In the genomic region with DNA sequence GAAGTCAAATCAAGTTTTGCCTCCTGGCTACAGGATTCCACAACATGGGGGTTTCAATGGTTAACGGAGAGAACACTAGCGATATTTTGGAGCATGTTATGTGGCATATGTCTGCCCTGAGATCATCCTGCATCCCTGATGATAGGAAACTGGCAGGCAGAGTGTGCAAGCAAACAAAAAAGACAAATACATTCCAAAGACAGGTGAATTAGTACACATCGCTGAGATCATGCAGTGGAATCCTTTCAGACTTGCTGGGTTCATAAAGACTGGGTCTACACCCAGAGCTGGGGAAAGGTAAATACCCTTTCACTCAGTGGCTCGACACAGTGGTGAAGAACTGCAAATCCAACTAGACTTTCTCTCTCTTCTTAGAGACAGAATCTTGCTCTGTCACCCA, we compare ENCODE assay signal across 26 cellular contexts.
"Had no signal": no experiment of that assay in that cellular context is flagged by ENCODE, and none has a peak within 500 bp of the region (broad histone marks: within the 10 kb centered on the region; RNA-seq: fewer than 3 reads in every experiment).

No MANE protein-coding gene starts in this region.

- H3K36me3 ChIP-seq: brain microvascular endothelial cell, cardiac muscle cell, colonic mucosa, MG63 had no signal

- H3K27me3 ChIP-seq: brain microvascular endothelial cell, cardiac muscle cell, colonic mucosa, MG63 had no signal

- H3K27ac ChIP-seq: brain microvascular endothelial cell, cardiac muscle cell, colonic mucosa, KMS-11, VCaP had no signal

- H3K9me3 ChIP-seq: colonic mucosa, MG63 had no signal

- H3K4me3 ChIP-seq: cardiac muscle cell, colonic mucosa, MG63 had no signal

- H3K4me3 Mint-ChIP-seq: activated CD4-positive, alpha-beta memory T cell treated with anti-CD3 and anti-CD28 coated beads for 36 hours; activated CD4-positive, alpha-beta T cell treated with anti-CD3 and anti-CD28 coated beads, Interleukin-2, amount 10 ng/mL, durations not matched to agents 7 days and 5 days; activated naive CD4-positive, alpha-beta T cell treated with anti-CD3 and anti-CD28 coated beads, Interleukin-2, amount 10 ng/mL, durations not matched to agents 7 days and 5 days; activated naive CD8-positive, alpha-beta T cell treated with anti-CD3 and anti-CD28 coated beads for 36 hours; T-helper 17 cell had no signal

- H3K9me3 Mint-ChIP-seq: activated CD4-positive, alpha-beta memory T cell treated with anti-CD3 and anti-CD28 coated beads for 36 hours; activated CD4-positive, alpha-beta T cell treated with anti-CD3 and anti-CD28 coated beads, Interleukin-2, amount 10 ng/mL, durations not matched to agents 7 days and 5 days; activated naive CD4-positive, alpha-beta T cell treated with anti-CD3 and anti-CD28 coated beads, Interleukin-2, amount 10 ng/mL, durations not matched to agents 7 days and 5 days; activated naive CD8-positive, alpha-beta T cell treated with anti-CD3 and anti-CD28 coated beads for 36 hours; activated T-helper 2 cell treated with anti-CD3 and anti-CD28 coated beads, Interferon-gamma antibody, Interleukin-2, Interleukin-4, amounts not matched to agents 10 μg/mL and 5 μg/mL and 100 μg/mL, durations not matched to agents 14 hours and 24 hours and 36 hours had no signal

- H3K36me3 Mint-ChIP-seq: activated CD4-positive, alpha-beta memory T cell treated with anti-CD3 and anti-CD28 coated beads for 36 hours; activated naive CD4-positive, alpha-beta T cell treated with anti-CD3 and anti-CD28 coated beads, Interleukin-2, amount 10 ng/mL, durations not matched to agents 7 days and 5 days; activated naive CD8-positive, alpha-beta T cell treated with anti-CD3 and anti-CD28 coated beads for 36 hours had no signal

- FAIRE-seq: TTC549 had no signal

- ATAC-seq: T-helper 17 cell had no signal

- H3K4me2 ChIP-seq: KMS-11 had no signal

- DNase-seq: activated CD4-positive, alpha-beta memory T cell treated with anti-CD3 and anti-CD28 coated beads for 36 hours; activated CD4-positive, alpha-beta T cell treated with anti-CD3 and anti-CD28 coated beads, Interleukin-2, amount 10 ng/mL, durations not matched to agents 7 days and 5 days; activated CD4-positive, CD25-positive, alpha-beta regulatory T cell; activated gamma-delta T cell treated with Interleukin-2 at 50 U/mL for 16 hours; activated naive CD4-positive, alpha-beta T cell treated with anti-CD3 and anti-CD28 coated beads, Interleukin-2, amount 10 ng/mL, durations not matched to agents 7 days and 5 days; activated naive CD8-positive, alpha-beta T cell treated with anti-CD3 and anti-CD28 coated beads for 36 hours; activated T-cell treated with anti-CD3 and anti-CD28 coated beads for 4 hours; activated T-cell treated with anti-CD3 and anti-CD28 coated beads, Interleukin-2, amount 50 U/mL, for 48 hours; brain microvascular endothelial cell; cerebellar nuclear complex; colonic mucosa; MG63; NCI-H1105 treated with DMSO at 0.1 percent for 48 hours; NCI-H1436 treated with DMSO at 0.1 percent for 48 hours; NCI-H187; NCI-H2081; NCI-H526; NCI-H774; SHP77 treated with DMSO at 0.1 percent for 48 hours; T-helper 17 cell; T-helper 9 cell had no signal

- H3K27ac Mint-ChIP-seq: activated CD4-positive, alpha-beta memory T cell treated with anti-CD3 and anti-CD28 coated beads for 36 hours; activated CD4-positive, alpha-beta T cell treated with anti-CD3 and anti-CD28 coated beads, Interleukin-2, amount 10 ng/mL, durations not matched to agents 7 days and 5 days; activated naive CD4-positive, alpha-beta T cell treated with anti-CD3 and anti-CD28 coated beads, Interleukin-2, amount 10 ng/mL, durations not matched to agents 7 days and 5 days; activated naive CD8-positive, alpha-beta T cell treated with anti-CD3 and anti-CD28 coated beads for 36 hours; activated T-helper 2 cell treated with anti-CD3 and anti-CD28 coated beads, Interferon-gamma antibody, Interleukin-2, Interleukin-4, amounts not matched to agents 10 μg/mL and 5 μg/mL and 100 μg/mL, durations not matched to agents 14 hours and 24 hours and 36 hours; T-helper 17 cell had no signal

- H3K9ac ChIP-seq: KMS-11 had no signal

- H3K27me3 Mint-ChIP-seq: activated CD4-positive, alpha-beta memory T cell treated with anti-CD3 and anti-CD28 coated beads for 36 hours; activated naive CD8-positive, alpha-beta T cell treated with anti-CD3 and anti-CD28 coated beads for 36 hours; T-helper 17 cell had no signal
